27 cellular contexts compared by ENCODE assay signal in the genomic region with DNA sequence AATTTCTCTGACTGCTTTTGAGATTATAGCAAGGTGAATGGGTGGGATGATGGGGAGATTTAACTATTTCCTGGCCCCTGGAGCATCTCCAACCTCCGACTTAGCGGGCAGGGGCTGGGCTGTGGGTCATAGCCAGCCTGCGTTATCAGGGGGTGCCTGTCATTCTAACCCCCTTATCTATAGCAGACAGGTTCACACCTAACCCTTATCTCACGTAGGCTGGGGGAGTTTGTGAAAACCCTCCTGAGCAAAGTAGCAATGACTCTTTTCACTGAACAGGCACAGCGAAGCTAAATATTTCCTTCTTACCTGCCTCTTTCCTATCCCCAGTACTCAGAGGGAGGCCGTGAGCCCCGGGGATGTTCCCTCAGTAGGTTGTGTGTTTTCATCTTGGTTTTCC.
"Had no signal": no experiment of that assay in that cellular context is flagged by ENCODE, and none has a peak within 500 bp of the region (broad histone marks: within the 10 kb centered on the region; RNA-seq: fewer than 3 reads in every experiment).

No MANE protein-coding gene starts in this region.

- H3K27me3 Mint-ChIP-seq: dendritic cell treated with granulocyte-macrophage colony-stimulating factor and Interleukin-4, amounts not matched to agents 40 ng/mL and 50 ng/mL, for 4 days had no signal

- H3K27me3 ChIP-seq: colonic mucosa, esophagus squamous epithelium, foreskin keratinocyte, gastrocnemius medialis had no signal

- H3K4me3 ChIP-seq: colonic mucosa, coronary artery, dorsolateral prefrontal cortex, esophagus squamous epithelium, gastrocnemius medialis, gastroesophageal sphincter, heart left ventricle, heart right ventricle had no signal

- H3K9me3 ChIP-seq: colonic mucosa, esophagus squamous epithelium, gastrocnemius medialis, gastroesophageal sphincter, heart left ventricle, heart right ventricle had no signal

- H3K36me3 ChIP-seq: colonic mucosa, esophagus squamous epithelium, gastrocnemius medialis, gastroesophageal sphincter, heart left ventricle, heart right ventricle had no signal

- DNase-seq: colonic mucosa; cortex of kidney; dermis blood vessel endothelial cell; dorsolateral prefrontal cortex; effector CD4-positive, alpha-beta T cell; effector CD8-positive, alpha-beta T cell; effector memory CD4-positive, alpha-beta T cell; effector memory CD8-positive, alpha-beta T cell; erythroblast; esophagus squamous epithelium; foreskin fibroblast; foreskin keratinocyte; foreskin melanocyte; gastrocnemius medialis; glutamatergic neuron; head of caudate nucleus; heart left ventricle; heart right ventricle had no signal

- ATAC-seq: effector memory CD8-positive, alpha-beta T cell; esophagus mucosa; foreskin keratinocyte; gastrocnemius medialis; gastroesophageal sphincter; heart left ventricle; heart right ventricle had no signal

- H3K27ac Mint-ChIP-seq: dendritic cell treated with granulocyte-macrophage colony-stimulating factor and Interleukin-4, amounts not matched to agents 40 ng/mL and 50 ng/mL, for 4 days; effector memory CD8-positive, alpha-beta T cell had no signal

- H3K4me3 Mint-ChIP-seq: dendritic cell treated with granulocyte-macrophage colony-stimulating factor and Interleukin-4, amounts not matched to agents 40 ng/mL and 50 ng/mL, for 4 days; effector memory CD8-positive, alpha-beta T cell had no signal

- H3K4me1 ChIP-seq: colonic mucosa, esophagus squamous epithelium, gastrocnemius medialis, gastroesophageal sphincter, heart left ventricle had no signal

- H3K27ac ChIP-seq: colonic mucosa, coronary artery, dorsolateral prefrontal cortex, epithelial cell of prostate, esophagus squamous epithelium, foreskin keratinocyte, gastrocnemius medialis, gastroesophageal sphincter, heart left ventricle, heart right ventricle had no signal

- FAIRE-seq: colon, endometrium, endothelial cell of umbilical vein, frontal cortex had no signal
